ENCODE assay signal across 9 cellular contexts in the genomic region with DNA sequence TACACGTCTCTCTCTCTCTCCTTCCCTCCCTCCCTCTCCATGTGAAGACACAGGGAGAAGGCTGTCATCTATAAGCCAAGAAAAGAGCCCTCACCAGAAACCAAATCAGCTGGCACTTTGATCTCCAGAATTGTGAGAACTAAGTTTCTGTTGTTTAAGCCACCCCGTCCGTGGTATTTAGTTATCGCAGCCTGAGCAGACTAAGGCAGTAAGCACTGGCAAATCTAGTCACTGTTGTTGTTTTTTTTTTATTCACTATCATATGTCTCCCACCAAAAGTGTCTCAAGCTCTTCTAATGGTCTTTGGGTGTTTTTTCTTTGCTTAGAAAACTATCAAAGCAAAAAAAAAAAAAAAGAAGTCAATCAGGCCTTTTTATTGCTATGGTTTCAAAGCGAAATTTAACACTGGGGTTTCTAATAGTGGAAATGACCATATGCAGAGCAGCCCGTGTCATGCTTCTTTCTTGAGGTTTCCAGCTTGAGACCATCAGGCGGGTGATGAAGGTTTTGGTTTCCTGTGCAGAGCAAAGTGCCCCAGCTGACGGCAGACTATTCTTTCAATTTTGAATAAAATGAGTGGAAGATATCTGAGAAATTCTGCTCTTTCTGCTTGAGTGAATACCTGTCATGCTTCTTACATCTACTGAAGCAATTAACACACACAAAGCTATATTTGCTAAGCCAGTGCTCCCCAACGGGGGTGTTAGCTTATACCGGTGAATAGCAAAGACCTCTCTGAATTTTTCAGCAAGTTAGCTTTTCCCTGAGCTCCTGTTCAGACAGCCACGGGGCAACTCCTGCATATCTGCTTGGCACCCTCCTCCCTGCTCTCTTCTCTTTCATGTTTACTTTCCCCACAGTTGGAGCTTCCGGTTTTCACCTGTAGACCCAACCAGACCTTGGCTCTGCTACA.
DNase-seq lines count a peak whose midpoint lies in the region; ATAC-seq and TF ChIP-seq lines count a peak whose summit lies in the region.
"Had no signal": no experiment of that assay in that cellular context is flagged by ENCODE, and none has a peak within 500 bp of the region (broad histone marks: within the 10 kb centered on the region; RNA-seq: fewer than 3 reads in every experiment).

No MANE protein-coding gene starts in this region.

- H3K27me3 ChIP-seq in BLaER1 treated with 17β-estradiol and CSF1 and Interleukin-3, amounts not matched to agents 10 nM and 100 nM = no peaks in the 10 kb centered on the region
- no peaks in the 10 kb centered on the region for H3K27me3 ChIP-seq in ovary
- H3K27me3 ChIP-seq in dorsolateral prefrontal cortex = peaks cover 0 to 7% (median 0%) of the 10 kb centered on the region in 45 donors

- TF ChIP-seq POLR2A in NB4 (IDR thresholded peaks at IDR 0.05; ENCODE audit: extremely low read depth, insufficient read length) (no peak), ovary (IDR thresholded peaks at IDR 0.05) (no peak)

- H4K20me1 ChIP-seq in BLaER1 treated with 17β-estradiol and CSF1 and Interleukin-3, amounts not matched to agents 10 nM and 100 nM = no peaks in the 10 kb centered on the region

- ATAC-seq in GM18909 (IDR thresholded peaks at IDR 0.05; ENCODE audit: poor library complexity, unreplicated experiment) (peak; percentile 96), HG02852 (IDR thresholded peaks at IDR 0.05; ENCODE audit: unreplicated experiment) (peak; percentile 94)

- WGBS in ovary, 3 donors = 67 to 71% (median 69%) methylated on average over 12 of the region's 12 CpGs

- no peaks in the 10 kb centered on the region for H3K9me3 ChIP-seq in BLaER1 treated with 17β-estradiol and CSF1 and Interleukin-3, amounts not matched to agents 10 nM and 100 nM (replicated peaks in 1 of 11)
- H3K9me3 ChIP-seq in ovary = no peaks in the 10 kb centered on the region

- H3K4me3 ChIP-seq in BLaER1 treated with 17β-estradiol and CSF1 and Interleukin-3, amounts not matched to agents 10 nM and 100 nM = no peak overlapping the region
- H3K4me3 ChIP-seq in NB4 (ENCODE audit: low read depth, low read length) (no peak overlapping the region), ovary (no peak overlapping the region), dorsolateral prefrontal cortex (no peak overlapping the region)

- DNase-seq in NB4 (ENCODE audit: low read depth) (peak; percentile 54), ovary (no peak), UCSD-AML1 (lab: John Stamatoyannopoulos, UW; ENCODE audit: unreplicated experiment) (no peak), dorsolateral prefrontal cortex (no peak), NCI-H345 (lab: John Stamatoyannopoulos, UW) (no peak)
- DNase-seq: stimulated activated CD4-positive, alpha-beta T cell treated with anti-CD3 and anti-CD28 coated beads, Interleukin-12 subunit alpha, Interleukin-12 subunit beta, amount 100 ng/mL, for 4 hours had no signal

- peak overlapping the region; percentile 52 to 78 (median 67) for H3K4me2 ChIP-seq in BLaER1 treated with 17β-estradiol and CSF1 and Interleukin-3, amounts not matched to agents 10 nM and 100 nM

- intact Hi-C loops in ovary (cut with DNase I) (no loop called here), dorsolateral prefrontal cortex (cut with DNase I) (no loop called here)

- no peak for TF ChIP-seq EP300 in ovary (IDR thresholded peaks at IDR 0.05)

- TF ChIP-seq CTCF in NB4 (IDR thresholded peaks at IDR 0.05; ENCODE audit: low read depth, low read length) (no peak), ovary (IDR thresholded peaks at IDR 0.05) (no peak), dorsolateral prefrontal cortex (IDR thresholded peaks at IDR 0.05 in 54 of 56, conservative IDR thresholded peaks at IDR 0.05 in 2 of 56; ENCODE audit: low read depth in 1 of 56, partially characterized antibody in 56 of 56) (no peak)

- peak overlapping the region in 6 of 11 experiments; percentile 20 to 67 (median 43); a peak in 10 of 22 replicates for H3K27ac ChIP-seq in BLaER1 treated with 17β-estradiol and CSF1 and Interleukin-3, amounts not matched to agents 10 nM and 100 nM
- H3K27ac ChIP-seq in ovary (no peak overlapping the region), dorsolateral prefrontal cortex (no peak overlapping the region)

- H3K9ac ChIP-seq in BLaER1 treated with 17β-estradiol and CSF1 and Interleukin-3, amounts not matched to agents 10 nM and 100 nM = peak overlapping the region in 5 of 11 experiments; percentile 7 to 48 (median 33); a peak in 6 of 22 replicates

- H3K36me3 ChIP-seq in BLaER1 treated with 17β-estradiol and CSF1 and Interleukin-3, amounts not matched to agents 10 nM and 100 nM = no peaks in the 10 kb centered on the region
- H3K36me3 ChIP-seq in ovary = no peaks in the 10 kb centered on the region

- peaks cover 24 to 42% (median 33%) of the 10 kb centered on the region in 10 experiments for H3K4me1 ChIP-seq in BLaER1 treated with 17β-estradiol and CSF1 and Interleukin-3, amounts not matched to agents 10 nM and 100 nM
- H3K4me1 ChIP-seq in ovary (ENCODE audit: insufficient read depth) = no peaks in the 10 kb centered on the region

Comparison
In these comparisons a context has a peak if more than half of its experiments do, and no peak if none do; other contexts are left out.
1. H3K27ac ChIP-seq: peak in BLaER1 treated with 17β-estradiol and CSF1 and Interleukin-3, amounts not matched to agents 10 nM and 100 nM (6 of 11); none in ovary (0 of 2) and dorsolateral prefrontal cortex (0 of 59).